Comparison of ENCODE assay signal across 10 cellular contexts in genomic region chr2:173109253-173110188, GRCh38. TPM values are rescaled to one million over a fixed set of nuclear protein-coding genes. Genes with fewer than 3 reads are reported as not detected.
DNase-seq lines count a peak whose midpoint lies in the region; ATAC-seq and TF ChIP-seq lines count a peak whose summit lies in the region.
"Had no signal": no experiment of that assay in that cellular context is flagged by ENCODE, and none has a peak within 500 bp of the region (broad histone marks: within the 10 kb centered on the region; RNA-seq: fewer than 3 reads in every experiment).

No MANE protein-coding gene starts in this region.

- intact Hi-C loops in Panc1 (cut with micrococcal nuclease; ENCODE audit: unreplicated experiment): loop anchor here (5.0 kb wide), 1 partner anchor 53 kb away; no protein-coding TSS in a partner anchor

- CTCF ChIA-PET in Panc1 (lab: Charles Lee): no interaction called here

- H3K27ac ChIP-seq in Panc1 (ENCODE audit: low read length): peak overlapping the region; percentile 99

- POLR2A ChIA-PET in Panc1 (lab: Charles Lee): interaction anchor here (0.6 kb wide), 1 partner anchor 35 kb away, joined by 3 read pairs; no protein-coding TSS in a partner anchor

- no peak for TF ChIP-seq CTCF in Panc1 (IDR thresholded peaks at IDR 0.05)
- no peak for TF ChIP-seq CTCF in fibroblast of pulmonary artery (IDR thresholded peaks at IDR 0.05; ENCODE audit: low read length, missing control alignments)
- TF ChIP-seq CTCF in retinal pigment epithelial cell (conservative IDR thresholded peaks at IDR 0.05; ENCODE audit: low read depth, low read length): no peak

- peaks cover 9% of the 10 kb centered on the region; the same call in 1 of the 2 replicates for H3K9me3 ChIP-seq in Panc1 (ENCODE audit: control insufficient read depth, insufficient read depth, low read depth, low read length)

- no peaks in the 10 kb centered on the region for H3K27me3 ChIP-seq in Panc1 (ENCODE audit: control insufficient read depth, insufficient read depth, low read length)

- peak; percentile 90 for ATAC-seq in Panc1

- peaks cover 39% of the 10 kb centered on the region for H3K4me1 ChIP-seq in Panc1 (ENCODE audit: control insufficient read depth, insufficient read depth, low read length)

- no peak overlapping the region for H3K4me3 ChIP-seq in Panc1 (ENCODE audit: low read depth in 2 of 2, low read length in 2 of 2)
- no peak overlapping the region for H3K4me3 ChIP-seq in fibroblast of pulmonary artery (replicated peaks; ENCODE audit: low read depth, low read length)
- H3K4me3 ChIP-seq in retinal pigment epithelial cell (ENCODE audit: low read length): no peak overlapping the region
- H3K4me3 ChIP-seq: HAP-1 had no signal

- peak; percentile 90 for DNase-seq in ELR (ENCODE audit: low read depth)
- DNase-seq in Panc1 (ENCODE audit: low read depth, low spot score): peak; percentile 72
- DNase-seq in fibroblast of pulmonary artery (ENCODE audit: low read depth): peak; percentile 65
- peak; percentile 53 for DNase-seq in retinal pigment epithelial cell (ENCODE audit: low read depth)
- DNase-seq in NCI-H526 (lab: John Stamatoyannopoulos, UW): no peak
- DNase-seq in NAMALWA (ENCODE audit: low spot score): no peak
- no peak for DNase-seq in NCI-H2029 treated with DMSO at 0.1 percent for 48 hours (lab: John Stamatoyannopoulos, UW)
- no peak for DNase-seq in NCI-H82 (lab: John Stamatoyannopoulos, UW)
- DNase-seq: NCI-H2107 had no signal

- no peaks in the 10 kb centered on the region; the same call in 1 of the 2 replicates for H3K36me3 ChIP-seq in Panc1 (ENCODE audit: control insufficient read depth, insufficient read depth, low read length)
- H3K36me3 ChIP-seq: HAP-1 had no signal

- in situ Hi-C loops in Panc1 (cut with HindIII; ENCODE audit: low pct_unique_long_range_greater_than_20kb, low sequenced_read_pairs): no loop called here

- no TSS peak for BruUV-seq in Panc1 (replicated peaks; lab: Mats Ljungman, UMichigan)

RNA-seq across cellular contexts. Expression of gene MAP3K20, which starts 33.9 kb away (rescaled TPM):
- 121 TPM for total RNA-seq in Panc1 (2021; ENCODE audit: unreplicated experiment)
- polyA plus RNA-seq in Panc1 (2012; ENCODE audit: insufficient read length): 60.5 TPM

Comparison
In these comparisons a context has a peak if more than half of its experiments do, and no peak if none do; other contexts are left out.
1. DNase-seq: peak in ELR (single experiment), Panc1 (single experiment), fibroblast of pulmonary artery (single experiment) and retinal pigment epithelial cell (single experiment); none in NCI-H526 (0 of 2), NAMALWA (single experiment), NCI-H2029 treated with DMSO at 0.1 percent for 48 hours (single experiment) and NCI-H82 (single experiment).